ENCODE assay signal across 14 cellular contexts in genomic region chr4:60847614-60848013, GRCh38.
DNase-seq lines count a peak whose midpoint lies in the region; ATAC-seq and TF ChIP-seq lines count a peak whose summit lies in the region.
"Had no signal": no experiment of that assay in that cellular context is flagged by ENCODE, and none has a peak within 500 bp of the region (broad histone marks: within the 10 kb centered on the region; RNA-seq: fewer than 3 reads in every experiment).

No MANE protein-coding gene starts in this region.

- ATAC-seq in lower lobe of right lung, result peak; percentile 37 to 41
- ATAC-seq: GM12878 had no signal

- H3K79me2 ChIP-seq in hepatocyte, result no peaks in the 10 kb centered on the region

- no peak overlapping the region for H3K4me2 ChIP-seq in hepatocyte
- H3K4me2 ChIP-seq: BLaER1 treated with 17β-estradiol and CSF1 and Interleukin-3, amounts not matched to agents 10 nM and 100 nM had no signal

- no peaks in the 10 kb centered on the region for H3K9me2 ChIP-seq in hepatocyte (replicated peaks; ENCODE audit: insufficient read depth)

- POLR2A ChIA-PET in GM10248 (lab: Yijun Ruan, JAX), result no interaction called here

- intact Hi-C loops in lower lobe of right lung (cut with DNase I), result no loop called here

- H3K9me3 ChIP-seq in hepatocyte (ENCODE audit: low read depth) (no peaks in the 10 kb centered on the region), lower lobe of right lung (peaks cover 4% of the 10 kb centered on the region)

- H3K4me1 ChIP-seq in hepatocyte (ENCODE audit: insufficient read depth) (no peaks in the 10 kb centered on the region), lower lobe of right lung (no peaks in the 10 kb centered on the region)
- H3K4me1 ChIP-seq: BLaER1 treated with 17β-estradiol and CSF1 and Interleukin-3, amounts not matched to agents 10 nM and 100 nM had no signal

- TF ChIP-seq CTCF in hepatocyte (IDR thresholded peaks at IDR 0.05; ENCODE audit: poor library complexity) (no peak), lower lobe of right lung (IDR thresholded peaks at IDR 0.05) (no peak), GM10248 (IDR thresholded peaks at IDR 0.05; ENCODE audit: control extremely low read depth, extremely low read depth, low read depth, missing control alignments) (no peak)

- H4K20me1 ChIP-seq in hepatocyte (ENCODE audit: insufficient read depth, poor library complexity, severe bottlenecking), result no peaks in the 10 kb centered on the region
- H4K20me1 ChIP-seq: BLaER1 treated with 17β-estradiol and CSF1 and Interleukin-3, amounts not matched to agents 10 nM and 100 nM had no signal

- peak overlapping the region; percentile 9 for H3K27ac ChIP-seq in hepatocyte
- H3K27ac ChIP-seq in lower lobe of right lung, result no peak overlapping the region
- H3K27ac ChIP-seq: BLaER1 treated with 17β-estradiol and CSF1 and Interleukin-3, amounts not matched to agents 10 nM and 100 nM had no signal

- WGBS in hepatocyte (ENCODE audit: low lambda C conversion rate, missing lambda C conversion rate), result 40% methylated on average over 4 of the region's 4 CpGs

- H2AFZ ChIP-seq in hepatocyte, result no peak overlapping the region

- no peaks in the 10 kb centered on the region for H3K36me3 ChIP-seq in hepatocyte (replicated peaks; ENCODE audit: insufficient read depth, low read depth)
- H3K36me3 ChIP-seq in lower lobe of right lung, result no peaks in the 10 kb centered on the region
- H3K36me3 ChIP-seq: BLaER1 treated with 17β-estradiol and CSF1 and Interleukin-3, amounts not matched to agents 10 nM and 100 nM had no signal

- DNase-seq in ELF-1 (ENCODE audit: low read depth, low spot score), result peak; percentile 7
- DNase-seq in NCI-H226, result peak; percentile 19
- DNase-seq in hepatocyte (ENCODE audit: low spot score), result peak; percentile 5
- no peak for DNase-seq in lower lobe of right lung
- no peak for DNase-seq in GM10248 (ENCODE audit: extremely low spot score)
- no peak for DNase-seq in CD1c-positive myeloid dendritic cell (ENCODE audit: extremely low spot score)
- DNase-seq in NCI-H1930 (lab: John Stamatoyannopoulos, UW), result no peak
- DNase-seq in DMS153 treated with DMSO at 0.1 percent for 48 hours (lab: John Stamatoyannopoulos, UW; ENCODE audit: unreplicated experiment), result no peak
- DNase-seq: ACHN; CD4-positive, alpha-beta T cell; DMS53; H7 had no signal

- no peak overlapping the region for H3K4me3 ChIP-seq in hepatocyte
- H3K4me3 ChIP-seq in lower lobe of right lung, result no peak overlapping the region
- H3K4me3 ChIP-seq: BLaER1 treated with 17β-estradiol and CSF1 and Interleukin-3, amounts not matched to agents 10 nM and 100 nM; GM12878 had no signal

- CTCF ChIA-PET in GM10248 (lab: Yijun Ruan, JAX), result interaction anchor here (1.0 kb wide), 1 partner anchor 11 kb away, joined by 5 read pairs; no protein-coding TSS in a partner anchor

- no peaks in the 10 kb centered on the region for H3K27me3 ChIP-seq in hepatocyte
- no peaks in the 10 kb centered on the region for H3K27me3 ChIP-seq in lower lobe of right lung (ENCODE audit: low read depth)
- H3K27me3 ChIP-seq: BLaER1 treated with 17β-estradiol and CSF1 and Interleukin-3, amounts not matched to agents 10 nM and 100 nM had no signal

Comparison
In these comparisons a context has a peak if more than half of its experiments do, and no peak if none do; other contexts are left out.
1. DNase-seq: peak in ELF-1 (single experiment), NCI-H226 (single experiment) and hepatocyte (single experiment); none in lower lobe of right lung (single experiment), GM10248 (single experiment), CD1c-positive myeloid dendritic cell (single experiment), NCI-H1930 (0 of 2) and DMS153 treated with DMSO at 0.1 percent for 48 hours (single experiment).